In the genomic region with DNA sequence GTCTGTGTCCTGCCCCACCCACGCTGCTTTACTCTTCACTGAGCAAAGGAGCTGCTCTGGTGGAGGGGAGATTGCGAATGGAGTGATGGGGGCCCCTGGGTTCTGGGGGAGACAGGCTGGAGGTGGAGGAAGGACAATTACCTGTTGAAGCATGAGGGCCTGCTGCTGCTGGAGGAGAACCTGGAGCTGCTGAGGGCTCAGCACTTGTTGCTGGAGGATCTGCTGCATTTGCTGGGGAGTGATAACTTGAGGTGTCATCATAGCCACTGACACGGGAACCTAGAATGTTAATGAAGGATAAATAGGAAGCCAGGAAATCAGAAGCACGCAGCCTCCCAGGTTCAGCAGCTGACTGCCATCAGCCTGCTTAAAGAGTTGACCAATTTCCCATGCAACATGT, we compare ENCODE assay signal across 15 cellular contexts.
A peak's percentile ranks its signal among the peaks of the same experiment; 100 is the strongest.
DNase-seq lines count a peak whose midpoint lies in the region; ATAC-seq and TF ChIP-seq lines count a peak whose summit lies in the region.
"Had no signal": no experiment of that assay in that cellular context is flagged by ENCODE, and none has a peak within 500 bp of the region (broad histone marks: within the 10 kb centered on the region; RNA-seq: fewer than 3 reads in every experiment).

No MANE protein-coding gene starts in this region.

- H3K18ac ChIP-seq in mesenchymal stem cell (ENCODE audit: low read depth in 1 of 2, low read length in 2 of 2): peak overlapping the region; percentile 28 to 56

- H3K27ac ChIP-seq in heart left ventricle (peak overlapping the region in 11 of 12 donors; percentile 16 to 82 (median 35)), VCaP (peak overlapping the region; percentile 98), mesenchymal stem cell (ENCODE audit: low read length, poor library complexity, severe bottlenecking) (no peak overlapping the region), transverse colon (peak overlapping the region; percentile 86 to 98 (median 88))
- H3K27ac ChIP-seq: parathyroid adenoma had no signal

- TF ChIP-seq POLR2A in heart left ventricle (IDR thresholded peaks at IDR 0.05) (no peak), transverse colon (IDR thresholded peaks at IDR 0.05) (no peak)

- no peak overlapping the region for H3K4me2 ChIP-seq in mesenchymal stem cell (ENCODE audit: low read length, poor library complexity, severe bottlenecking)

- H3K4me1 ChIP-seq in heart left ventricle (peaks cover 10 to 100% (median 83%) of the 10 kb centered on the region in 12 donors), mesenchymal stem cell (ENCODE audit: control insufficient read depth, insufficient read depth, low read depth, low read length) (peaks cover 17% of the 10 kb centered on the region), transverse colon (peaks cover 78 to 97% (median 94%) of the 10 kb centered on the region in 4 donors)
- H3K4me1 ChIP-seq: parathyroid adenoma had no signal

- no peak for DNase-seq in heart left ventricle
- no peak for DNase-seq in left cardiac atrium
- DNase-seq in mesenchymal stem cell: no peak
- DNase-seq in transverse colon: no peak
- DNase-seq in left lobe of liver (ENCODE audit: low spot score): no peak
- no peak for DNase-seq in NCI-H345 (lab: John Stamatoyannopoulos, UW)
- DNase-seq: activated CD8-positive, alpha-beta memory T cell treated with anti-CD3 and anti-CD28 coated beads, Interleukin-2, amount 50 U/mL, for 4 hours; amygdala; NCI-H2029; PC-3; stimulated activated naive CD4-positive, alpha-beta T cell had no signal

- H2AFZ ChIP-seq in mesenchymal stem cell (ENCODE audit: low read depth, low read length): no peak overlapping the region
- H2AFZ ChIP-seq: parathyroid adenoma had no signal

- H3K9me3 ChIP-seq in heart left ventricle (no peaks in the 10 kb centered on the region), mesenchymal stem cell (ENCODE audit: control insufficient read depth, low read length) (no peaks in the 10 kb centered on the region), transverse colon (no peaks in the 10 kb centered on the region)

- 69 to 76% (median 71%) methylated on average over 4 of the region's 4 CpGs for WGBS in heart left ventricle, 4 donors
- 95% methylated on average over 3 of the region's 4 CpGs for WGBS in mesenchymal stem cell
- 83 to 100% methylated on average over 2 to 4 of the region's 4 CpGs for WGBS in transverse colon (ENCODE audit: low coverage in 1 of 2), 2 donors

- H3K79me1 ChIP-seq in mesenchymal stem cell (replicated peaks; ENCODE audit: low read length, poor library complexity, severe bottlenecking): peaks cover 19% of the 10 kb centered on the region

- peak overlapping the region in 1 of 2 experiments; percentile 9 for H3K23ac ChIP-seq in mesenchymal stem cell (ENCODE audit: low read length in 2 of 2)

- peak overlapping the region; percentile 47 for H2AK5ac ChIP-seq in mesenchymal stem cell (ENCODE audit: low read length, severe bottlenecking)

- no peak overlapping the region for H2BK5ac ChIP-seq in mesenchymal stem cell (ENCODE audit: low read depth, low read length, poor library complexity, severe bottlenecking)

- ATAC-seq in heart left ventricle (no peak), left cardiac atrium (no peak), left lobe of liver (no peak), GM18870 (IDR thresholded peaks at IDR 0.05; ENCODE audit: unreplicated experiment) (no peak)
- ATAC-seq: PC-3 had no signal

- H3K27me3 ChIP-seq in heart left ventricle (no peaks in the 10 kb centered on the region), mesenchymal stem cell (ENCODE audit: control insufficient read depth in 1 of 2, insufficient read depth in 1 of 2, low read length in 2 of 2) (no peaks in the 10 kb centered on the region), transverse colon (no peaks in the 10 kb centered on the region)

- H2BK12ac ChIP-seq in mesenchymal stem cell (ENCODE audit: low read length in 2 of 2): peak overlapping the region in 1 of 2 experiments; percentile 15

- in situ Hi-C loops in transverse colon (cut with MboI; ENCODE audit: low pct_ligation_motif_present in 1 of 4, low pct_unique_long_range_greater_than_20kb in 1 of 4, low sequenced_read_pairs in 3 of 4): loop anchor here in 1 of 4 donors (25.0 kb wide), 1 partner anchor 534 kb away; a partner anchor contains a TSS

- peak overlapping the region in 1 of 2 experiments; percentile 3 for H3K4ac ChIP-seq in mesenchymal stem cell (ENCODE audit: low read depth in 1 of 2, low read length in 2 of 2)

- intact Hi-C loops in heart left ventricle (cut with DNase I): loop anchor here in 1 of 10 donors (5.0 kb wide), 1 partner anchor 36 kb away; no protein-coding TSS in a partner anchor
- intact Hi-C loops in left cardiac atrium (cut with DNase I): no loop called here
- intact Hi-C loops in transverse colon (cut with DNase I; ENCODE audit: low total_unique reads): no loop called here

- H3K36me3 ChIP-seq in heart left ventricle: peaks cover 0 to 40% (median 19%) of the 10 kb centered on the region in 9 donors
- H3K36me3 ChIP-seq in mesenchymal stem cell (ENCODE audit: control insufficient read depth in 1 of 2, insufficient read depth in 2 of 2, low read depth in 1 of 2, low read length in 2 of 2): peaks cover 10 to 62% of the 10 kb centered on the region in 2 experiments
- no peaks in the 10 kb centered on the region for H3K36me3 ChIP-seq in transverse colon

- H4K91ac ChIP-seq in mesenchymal stem cell (ENCODE audit: low read length): no peak overlapping the region

- H3K4me3 ChIP-seq in heart left ventricle (no peak overlapping the region), mesenchymal stem cell (ENCODE audit: insufficient read depth in 1 of 2, low read depth in 1 of 2, low read length in 2 of 2) (no peak overlapping the region), transverse colon (no peak overlapping the region)
- H3K4me3 ChIP-seq: smooth muscle cell had no signal

- H2BK120ac ChIP-seq in mesenchymal stem cell (ENCODE audit: low read depth, low read length): no peak overlapping the region

- no peak overlapping the region for H2BK15ac ChIP-seq in mesenchymal stem cell (ENCODE audit: low read depth, poor library complexity, severe bottlenecking)

- no peak for TF ChIP-seq EP300 in transverse colon (IDR thresholded peaks at IDR 0.05; ENCODE audit: low read depth)

- H3K14ac ChIP-seq in mesenchymal stem cell (ENCODE audit: low read length in 2 of 2): peak overlapping the region in 1 of 2 experiments; percentile 26

- TF ChIP-seq CTCF in heart left ventricle (IDR thresholded peaks at IDR 0.05): no peak
- no peak for TF ChIP-seq CTCF in VCaP (conservative IDR thresholded peaks at IDR 0.05)
- no peak for TF ChIP-seq CTCF in transverse colon (IDR thresholded peaks at IDR 0.05)

- H3K9ac ChIP-seq in mesenchymal stem cell (ENCODE audit: low read length): no peak overlapping the region
- H3K9ac ChIP-seq: parathyroid adenoma had no signal

- no peak overlapping the region for H4K8ac ChIP-seq in mesenchymal stem cell (ENCODE audit: low read length)
